Comparison of ENCODE assay signal across 11 cellular contexts in the genomic region with DNA sequence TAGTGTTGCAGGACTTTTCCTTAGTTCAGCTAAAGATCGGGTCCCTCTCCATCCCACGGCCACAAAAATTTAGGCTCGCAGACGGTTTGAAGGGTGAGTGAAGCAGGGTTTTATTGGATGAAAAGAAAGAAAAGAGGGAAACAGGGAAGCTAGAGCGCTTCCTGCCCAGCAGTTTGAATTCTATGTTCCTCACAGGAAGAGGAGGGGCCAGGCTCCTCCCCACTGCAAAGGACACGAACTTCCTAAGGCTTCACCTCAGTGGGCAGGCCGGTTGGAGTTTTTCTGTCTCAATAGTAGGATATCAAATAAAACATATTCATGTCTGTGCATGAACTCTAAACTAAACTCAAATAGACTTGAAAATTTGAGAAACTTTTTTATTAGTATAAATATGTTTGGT. TPM values are rescaled to one million over a fixed set of nuclear protein-coding genes. Genes with fewer than 3 reads are reported as not detected.
"Had no signal": no experiment of that assay in that cellular context is flagged by ENCODE, and none has a peak within 500 bp of the region (broad histone marks: within the 10 kb centered on the region; RNA-seq: fewer than 3 reads in every experiment).

No MANE protein-coding gene starts in this region.

- H3K79me2 ChIP-seq: hepatocyte had no signal

- H3K4me3 Mint-ChIP-seq: activated CD8-positive, alpha-beta T cell treated with anti-CD3 and anti-CD28 coated beads, Interleukin-2, amount 10 ng/mL, durations not matched to agents 7 days and 5 days; type B pancreatic cell had no signal

- H3K4me3 ChIP-seq: hepatocyte, SK-N-MC had no signal

- ATAC-seq: activated CD8-positive, alpha-beta T cell treated with anti-CD3 and anti-CD28 coated beads, Interleukin-2, amount 10 ng/mL, durations not matched to agents 7 days and 5 days; right cardiac atrium had no signal

- DNase-seq: activated CD8-positive, alpha-beta T cell treated with anti-CD3 and anti-CD28 coated beads, Interleukin-2, amount 10 ng/mL, durations not matched to agents 7 days and 5 days; activated naive CD4-positive, alpha-beta T cell treated with anti-CD3 and anti-CD28 coated beads, Interleukin-2, amount 50 U/mL, for 16 hours; dermis blood vessel endothelial cell; nucleus accumbens; right cardiac atrium; stimulated activated CD4-positive, alpha-beta T cell treated with anti-CD3 and anti-CD28 coated beads, Interleukin-1b, Interleukin-23, amount 100 ng/mL, for 48 hours; stimulated activated naive CD4-positive, alpha-beta T cell treated with Interleukin-2 at 50 U/mL for 16 hours had no signal

- H3K27ac Mint-ChIP-seq: activated CD8-positive, alpha-beta T cell treated with anti-CD3 and anti-CD28 coated beads, Interleukin-2, amount 10 ng/mL, durations not matched to agents 7 days and 5 days; progenitor cell of endocrine pancreas; type B pancreatic cell had no signal

- H3K4me2 ChIP-seq: hepatocyte had no signal

- H3K9me3 Mint-ChIP-seq: type B pancreatic cell had no signal

- H2AFZ ChIP-seq: hepatocyte had no signal

- H3K27me3 ChIP-seq: hepatocyte had no signal

- H3K27me3 Mint-ChIP-seq: progenitor cell of endocrine pancreas, type B pancreatic cell had no signal

- H3K36me3 Mint-ChIP-seq: type B pancreatic cell had no signal

- H3K27ac ChIP-seq: hepatocyte, SK-N-MC had no signal

RNA-seq across cellular contexts. Expression of a gene that starts 27.4 kb away (rescaled TPM):
- total RNA-seq: dermis blood vessel endothelial cell had no signal
